In genomic region chr14:104143521-104144452, GRCh38 we compare ENCODE assay signal across 27 cellular contexts. TPM values are rescaled to one million over a fixed set of nuclear protein-coding genes. Genes with fewer than 3 reads are reported as not detected.
DNase-seq lines count a peak whose midpoint lies in the region; ATAC-seq and TF ChIP-seq lines count a peak whose summit lies in the region.
"Had no signal": no experiment of that assay in that cellular context is flagged by ENCODE, and none has a peak within 500 bp of the region (broad histone marks: within the 10 kb centered on the region; RNA-seq: fewer than 3 reads in every experiment).

No MANE protein-coding gene starts in this region.

- TF ChIP-seq CTCF in H9 (conservative IDR thresholded peaks at IDR 0.05), result no peak
- no peak for TF ChIP-seq CTCF in heart left ventricle (IDR thresholded peaks at IDR 0.05)
- no peak for TF ChIP-seq CTCF in nephron progenitor cell (IDR thresholded peaks at IDR 0.05)
- TF ChIP-seq CTCF in type B pancreatic cell (conservative IDR thresholded peaks at IDR 0.05), result no peak

- no peak overlapping the region for H2AFZ ChIP-seq in H9 (ENCODE audit: low read length)
- H2AFZ ChIP-seq: parathyroid adenoma had no signal

- H2BK15ac ChIP-seq in H9 (ENCODE audit: low read depth, low read length), result no peak overlapping the region

- H2BK20ac ChIP-seq in H9 (ENCODE audit: low read depth, low read length, poor library complexity, severe bottlenecking), result no peak overlapping the region

- H3K27me3 Mint-ChIP-seq in H9 (ENCODE audit: low read depth), result no peaks in the 10 kb centered on the region; the same call in 1 of the 2 replicates
- H3K27me3 Mint-ChIP-seq in nephron progenitor cell (ENCODE audit: low read depth, poor library complexity), result peaks cover 38% of the 10 kb centered on the region
- H3K27me3 Mint-ChIP-seq in type B pancreatic cell, result peaks cover 9% of the 10 kb centered on the region

- H3T11ph ChIP-seq in H9 (ENCODE audit: low read length), result no peak overlapping the region

- H3K14ac ChIP-seq in H9 (ENCODE audit: insufficient read depth, low read length), result no peak overlapping the region

- TF ChIP-seq POLR2A in heart left ventricle (IDR thresholded peaks at IDR 0.05), result no peak

- no peak overlapping the region for H3K18ac ChIP-seq in H9 (ENCODE audit: insufficient read length, low read depth, low read length)

- ATAC-seq in heart left ventricle, result no peak
- no peak for ATAC-seq in GM18867 (IDR thresholded peaks at IDR 0.05; ENCODE audit: unreplicated experiment)
- ATAC-seq: HCT116; Panc1; stimulated activated memory B cell treated with anti-CD40 and anti-IgM and Interleukin-4, amounts not matched to agents 10 μg/mL and 1 μg/mL and 100 μg/mL, for 72 hours had no signal

- H3K4me1 ChIP-seq in BLaER1 (peaks cover 81% of the 10 kb centered on the region), H9 (ENCODE audit: insufficient read depth, low read length) (peaks cover 2% of the 10 kb centered on the region; the same call in 1 of the 2 replicates), heart left ventricle (peaks cover 0 to 53% (median 9%) of the 10 kb centered on the region in 12 donors)
- H3K4me1 ChIP-seq: parathyroid adenoma, SJSA1 had no signal

- H3K9me3 ChIP-seq in BLaER1, result no peaks in the 10 kb centered on the region
- no peaks in the 10 kb centered on the region for H3K9me3 ChIP-seq in H9 (ENCODE audit: control insufficient read depth, low read depth, low read length)
- no peaks in the 10 kb centered on the region for H3K9me3 ChIP-seq in heart left ventricle
- H3K9me3 ChIP-seq: SJSA1 had no signal

- H3K27me3 ChIP-seq in BLaER1 (no peaks in the 10 kb centered on the region), H9 (ENCODE audit: insufficient read depth, low read length) (no peaks in the 10 kb centered on the region), heart left ventricle (peaks cover 0 to 15% (median 4%) of the 10 kb centered on the region in 9 donors)

- H4K20me1 ChIP-seq in BLaER1, result peaks cover 98% of the 10 kb centered on the region
- no peaks in the 10 kb centered on the region for H4K20me1 ChIP-seq in H9 (ENCODE audit: control insufficient read depth, insufficient read depth, insufficient read length)

- H2BK12ac ChIP-seq in H9 (ENCODE audit: insufficient read length, low read depth, low read length), result no peak overlapping the region

- peaks cover 17% of the 10 kb centered on the region; the same call in 1 of the 2 replicates for H3K79me2 ChIP-seq in H9 (ENCODE audit: insufficient read depth, low read length)
- H3K79me2 ChIP-seq: parathyroid adenoma had no signal

- no peak overlapping the region; a peak in 1 of 5 replicates for H3K4me3 Mint-ChIP-seq in H9
- no peak overlapping the region for H3K4me3 Mint-ChIP-seq in nephron progenitor cell
- H3K4me3 Mint-ChIP-seq in type B pancreatic cell, result no peak overlapping the region
- H3K4me3 Mint-ChIP-seq: activated CD4-positive, alpha-beta memory T cell treated with anti-CD3 and anti-CD28 coated beads, Interleukin-2, amount 10 ng/mL, durations not matched to agents 7 days and 5 days; activated naive CD4-positive, alpha-beta T cell treated with anti-CD3 and anti-CD28 coated beads, Interleukin-2, amount 50 U/mL, for 24 hours; central memory CD8-positive, alpha-beta T cell; IgD-negative memory B cell; memory B cell; stimulated activated memory B cell treated with anti-CD40 and anti-IgM and Interleukin-4, amounts not matched to agents 10 μg/mL and 1 μg/mL and 100 μg/mL, for 72 hours had no signal

- no peak overlapping the region for H3K23ac ChIP-seq in H9 (ENCODE audit: insufficient read length, low read depth, low read length)

- H3K56ac ChIP-seq in H9 (ENCODE audit: insufficient read length, low read depth, low read length), result no peak overlapping the region

- H3K4ac ChIP-seq in H9 (ENCODE audit: low read depth, low read length), result no peak overlapping the region

- peaks cover 11% of the 10 kb centered on the region for H3K23me2 ChIP-seq in H9 (ENCODE audit: insufficient read length, low read depth, low read length, poor library complexity, severe bottlenecking)

- H3K4me3 ChIP-seq in BLaER1, result no peak overlapping the region
- no peak overlapping the region for H3K4me3 ChIP-seq in heart left ventricle
- H3K4me3 ChIP-seq: SJSA1 had no signal

- no peak overlapping the region for H2AK5ac ChIP-seq in H9 (ENCODE audit: insufficient read length, low read length)

- no peak overlapping the region for H3K9ac ChIP-seq in BLaER1
- H3K9ac ChIP-seq in H9 (ENCODE audit: extremely low read depth, insufficient read length, low read length), result no peak overlapping the region
- H3K9ac ChIP-seq: parathyroid adenoma had no signal

- peaks cover 33% of the 10 kb centered on the region; the same call in 1 of the 2 replicates for H3K36me3 ChIP-seq in BLaER1
- no peaks in the 10 kb centered on the region for H3K36me3 ChIP-seq in heart left ventricle
- H3K36me3 ChIP-seq: SJSA1 had no signal

- H3K27ac Mint-ChIP-seq in H9 (peak overlapping the region in 2 of 3 experiments; percentile 53 to 84; a peak in 1 of 7 replicates), nephron progenitor cell (no peak overlapping the region), type B pancreatic cell (no peak overlapping the region)
- H3K27ac Mint-ChIP-seq: activated CD4-positive, alpha-beta memory T cell treated with anti-CD3 and anti-CD28 coated beads, Interleukin-2, amount 10 ng/mL, durations not matched to agents 7 days and 5 days; IgD-negative memory B cell; memory B cell; naive B cell; stimulated activated memory B cell treated with anti-CD40 and anti-IgM and Interleukin-4, amounts not matched to agents 10 μg/mL and 1 μg/mL and 100 μg/mL, for 72 hours had no signal

- H3K4me1 Mint-ChIP-seq in H9 (peaks cover 38 to 44% of the 10 kb centered on the region in 2 experiments), nephron progenitor cell (peaks cover 35% of the 10 kb centered on the region), type B pancreatic cell (ENCODE audit: unreplicated experiment) (peaks cover 20% of the 10 kb centered on the region)
- H3K4me1 Mint-ChIP-seq: activated naive CD4-positive, alpha-beta T cell treated with anti-CD3 and anti-CD28 coated beads, Interleukin-2, amount 50 U/mL, for 24 hours; central memory CD8-positive, alpha-beta T cell; IgD-negative memory B cell; memory B cell had no signal

- H4K8ac ChIP-seq in H9 (replicated peaks; ENCODE audit: insufficient read length, low read depth, low read length), result no peak overlapping the region

- DNase-seq in H9, result peak; percentile 15
- DNase-seq in heart left ventricle, result peak in 4 of 5 donors; percentile 9 to 44 (median 22)
- DNase-seq in nephron progenitor cell, result peak; percentile 2
- DNase-seq in AG08395 (ENCODE audit: low spot score), result no peak
- DNase-seq in MV-4-11 (lab: John Stamatoyannopoulos, UW), result no peak
- DNase-seq in type B pancreatic cell (ENCODE audit: extremely low spot score, unreplicated experiment), result no peak
- DNase-seq: activated CD4-positive, alpha-beta memory T cell treated with anti-CD3 and anti-CD28 coated beads, Interleukin-2, amount 10 ng/mL, durations not matched to agents 7 days and 5 days; AML-193; erythroblast; foreskin melanocyte; GDM1; hippocampal formation; naive B cell; NCI-H1105 treated with DMSO at 0.1 percent for 48 hours had no signal

- no peaks in the 10 kb centered on the region for H3K9me3 Mint-ChIP-seq in H9
- no peaks in the 10 kb centered on the region for H3K9me3 Mint-ChIP-seq in nephron progenitor cell
- no peaks in the 10 kb centered on the region for H3K9me3 Mint-ChIP-seq in type B pancreatic cell
- H3K9me3 Mint-ChIP-seq: activated CD4-positive, alpha-beta memory T cell treated with anti-CD3 and anti-CD28 coated beads, Interleukin-2, amount 10 ng/mL, durations not matched to agents 7 days and 5 days; activated naive CD4-positive, alpha-beta T cell treated with anti-CD3 and anti-CD28 coated beads, Interleukin-2, amount 50 U/mL, for 24 hours; central memory CD8-positive, alpha-beta T cell; IgD-negative memory B cell; memory B cell; naive B cell; stimulated activated memory B cell treated with anti-CD40 and anti-IgM and Interleukin-4, amounts not matched to agents 10 μg/mL and 1 μg/mL and 100 μg/mL, for 72 hours had no signal

- no peak overlapping the region for H4K5ac ChIP-seq in H9 (ENCODE audit: insufficient read length, low read depth, low read length)

- H3K27ac ChIP-seq in BLaER1 (0 out of 2 replicates have a peak overlapping the region, but pooled peaks have one; percentile 18), H9 (ENCODE audit: insufficient read length, low read depth, low read length) (no peak overlapping the region), heart left ventricle (no peak overlapping the region)
- H3K27ac ChIP-seq: parathyroid adenoma, SJSA1, VCaP had no signal

- intact Hi-C loops in heart left ventricle (cut with DNase I), result loop anchor here in 4 of 10 donors (5.0 to 10.0 kb wide), 4 partner anchors 44 to 409 kb away; no protein-coding TSS in a partner anchor

- H3K79me1 ChIP-seq in H9 (ENCODE audit: insufficient read depth, low read depth, low read length, poor library complexity, severe bottlenecking), result no peaks in the 10 kb centered on the region

- H2BK120ac ChIP-seq in H9 (ENCODE audit: low read depth, low read length, poor library complexity, severe bottlenecking), result no peak overlapping the region

- no peak overlapping the region for H2BK5ac ChIP-seq in H9 (ENCODE audit: insufficient read length, low read length)

- H3K36me3 Mint-ChIP-seq in H9 (ENCODE audit: insufficient read depth in 1 of 3, low read depth in 3 of 3) (peaks cover 2 to 18% (median 10%) of the 10 kb centered on the region in 3 experiments; a peak in 6 of 7 replicates), nephron progenitor cell (ENCODE audit: low read depth) (no peaks in the 10 kb centered on the region), type B pancreatic cell (no peaks in the 10 kb centered on the region)
- H3K36me3 Mint-ChIP-seq: activated naive CD4-positive, alpha-beta T cell treated with anti-CD3 and anti-CD28 coated beads, Interleukin-2, amount 50 U/mL, for 24 hours; memory B cell; naive B cell; stimulated activated memory B cell treated with anti-CD40 and anti-IgM and Interleukin-4, amounts not matched to agents 10 μg/mL and 1 μg/mL and 100 μg/mL, for 72 hours had no signal

- H3K4me2 ChIP-seq in BLaER1 (no peak overlapping the region), H9 (ENCODE audit: insufficient read depth, insufficient read length, low read length) (no peak overlapping the region)

- no CpG with 5 or more reads among the region's 26 CpGs for WGBS in H9 (ENCODE audit: extremely low coverage, insufficient read length, low lambda C conversion rate)
- WGBS in heart left ventricle, 4 donors, result 75 to 91% (median 80%) methylated on average over 16 to 26 of the region's 26 CpGs

- H4K91ac ChIP-seq in H9 (ENCODE audit: insufficient read length, low read depth, low read length), result no peak overlapping the region

RNA-seq across cellular contexts. Expression of gene KIF26A, which starts 5.4 kb away (rescaled TPM):
- total RNA-seq in H9 (2021) (43.0 and 44.2 TPM in 2 replicates), heart left ventricle (10 to 100 TPM in 2 of 9 donors, 1 to 10 TPM in 7; 4.9 to 12.6 (median 7.8) TPM), type B pancreatic cell (ENCODE audit: low replicate concordance) (12.9 and 23.4 TPM in 2 replicates)
- polyA plus RNA-seq in heart left ventricle, result 1 to 10 TPM; 5.0 to 8.0 TPM
- polyA plus RNA-seq: IgD-negative memory B cell had no signal

RNA-seq across cellular contexts. Expression of gene ASPG, which starts 58.3 kb away (rescaled TPM):
- total RNA-seq in H9 (2021) (0.24 and 0.33 TPM in 2 replicates), heart left ventricle (10 to 100 TPM in 7 of 9 donors, 1 to 10 TPM in 2; 6.0 to 54.6 (median 16.3) TPM), type B pancreatic cell (ENCODE audit: low replicate concordance) (0.29 TPM in 1 of 2 replicates, not detected in the other)
- 10 to 100 TPM in 1 of 2 donors, 1 to 10 TPM in 1; 3.2 to 16.3 TPM for polyA plus RNA-seq in heart left ventricle
- total RNA-seq: activated CD4-positive, alpha-beta memory T cell treated with anti-CD3 and anti-CD28 coated beads, Interleukin-2, amount 10 ng/mL, durations not matched to agents 7 days and 5 days; astrocyte; SJSA1 had no signal
- polyA plus RNA-seq: IgD-negative memory B cell had no signal

Comparison
In these comparisons a context has a peak if more than half of its experiments do, and no peak if none do; other contexts are left out.
1. DNase-seq: peak in H9 (single experiment), heart left ventricle (4 of 5) and nephron progenitor cell (single experiment); none in AG08395 (single experiment), MV-4-11 (single experiment) and type B pancreatic cell (single experiment).
2. H3K27ac Mint-ChIP-seq: peak in H9 (2 of 3); none in nephron progenitor cell (single experiment) and type B pancreatic cell (single experiment).